ENCODE assay signal across 14 cellular contexts in the genomic region with DNA sequence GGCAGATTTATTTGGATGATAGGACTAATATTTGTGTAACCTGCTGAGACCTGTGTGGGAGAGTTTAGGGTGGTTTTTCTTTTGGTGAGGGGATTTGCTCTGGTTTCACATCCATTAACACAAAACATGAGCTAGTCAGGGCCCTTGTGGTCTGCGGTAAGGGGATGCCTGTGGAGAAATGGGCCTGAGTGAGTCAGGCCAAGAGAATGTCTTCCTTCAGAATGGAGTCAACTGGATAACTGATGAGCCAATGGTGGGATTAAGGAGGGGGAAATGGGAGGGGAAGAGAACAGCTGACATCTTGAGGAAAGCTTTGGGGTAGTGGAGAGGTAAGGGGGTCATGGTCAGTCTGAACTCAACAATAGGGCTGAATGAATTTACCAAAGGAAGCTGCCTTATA. TPM values are rescaled to one million over a fixed set of nuclear protein-coding genes. Genes with fewer than 3 reads are reported as not detected.
DNase-seq lines count a peak whose midpoint lies in the region; ATAC-seq and TF ChIP-seq lines count a peak whose summit lies in the region.
"Had no signal": no experiment of that assay in that cellular context is flagged by ENCODE, and none has a peak within 500 bp of the region (broad histone marks: within the 10 kb centered on the region; RNA-seq: fewer than 3 reads in every experiment).

No MANE protein-coding gene starts in this region.

- TF ChIP-seq CTCF in PC-9 (conservative IDR thresholded peaks at IDR 0.05), result no peak
- TF ChIP-seq CTCF in OCI-LY7 (conservative IDR thresholded peaks at IDR 0.05; ENCODE audit: low read length), result no peak

- no peak overlapping the region for H2BK5ac ChIP-seq in neuronal stem cell (ENCODE audit: low read length)

- H3K36me3 ChIP-seq in PC-9 (ENCODE audit: low read depth), result 0 out of 2 replicates have a peak, but pooled peaks cover 3% of the 10 kb centered on the region
- peaks cover 2 to 19% of the 10 kb centered on the region in 2 donors for H3K36me3 ChIP-seq in neuronal stem cell (replicated peaks in 1 of 2; ENCODE audit: control insufficient read depth in 2 of 2, insufficient read depth in 2 of 2, low read length in 2 of 2)
- H3K36me3 ChIP-seq in OCI-LY7 (ENCODE audit: insufficient read depth, low read length), result no peaks in the 10 kb centered on the region

- no peaks in the 10 kb centered on the region for H3F3A ChIP-seq in PC-9 (ENCODE audit: insufficient read depth, low read depth)

- no peak overlapping the region for H3K18ac ChIP-seq in neuronal stem cell (ENCODE audit: low read length)

- no peak overlapping the region for H2AK5ac ChIP-seq in neuronal stem cell (ENCODE audit: low read depth, low read length)

- no peak overlapping the region for H3K4ac ChIP-seq in neuronal stem cell (ENCODE audit: low read length)

- no peaks in the 10 kb centered on the region for H3K79me1 ChIP-seq in neuronal stem cell (ENCODE audit: low read depth, low read length)

- ATAC-seq in HG03135 (IDR thresholded peaks at IDR 0.05; ENCODE audit: unreplicated experiment), result no peak
- ATAC-seq: activated T-cell treated with anti-CD3 and anti-CD28 coated beads, Interleukin-2, amount 50 U/mL, for 4 hours had no signal

- H4K91ac ChIP-seq in neuronal stem cell (ENCODE audit: low read depth, low read length, poor library complexity), result no peak overlapping the region

- H3K4me2 ChIP-seq in PC-9 (0 out of 2 replicates have a peak overlapping the region, but pooled peaks have one; percentile 0), neuronal stem cell (ENCODE audit: insufficient read depth, low read length, poor library complexity, severe bottlenecking) (no peak overlapping the region), OCI-LY7 (ENCODE audit: low read length) (no peak overlapping the region)

- CTCF ChIA-PET in PC-9 (lab: Charles Lee) (no interaction called here), OCI-LY7 (lab: Charles Lee; ENCODE audit: unreplicated experiment) (no interaction called here)

- H3K14ac ChIP-seq in neuronal stem cell (ENCODE audit: low read length), result no peak overlapping the region

- H2BK12ac ChIP-seq in neuronal stem cell (ENCODE audit: low read length), result no peak overlapping the region

- no peak overlapping the region for H2BK120ac ChIP-seq in neuronal stem cell (ENCODE audit: low read depth, low read length)

- DNase-seq in EH (ENCODE audit: low read depth) (peak; percentile 96), PC-9 (peak; percentile 16 to 66), epithelial cell of prostate (ENCODE audit: low read depth, low spot score) (peak; percentile 48), neuronal stem cell (ENCODE audit: low spot score) (no peak), GF-D8 (lab: John Stamatoyannopoulos, UW) (no peak), OCI-LY7 (ENCODE audit: low spot score) (no peak)
- DNase-seq in activated effector memory CD4-positive, alpha-beta T cell treated with Interleukin-2 at 50 U/mL for 16 hours, result no peak
- DNase-seq: activated T-cell treated with anti-CD3 and anti-CD28 coated beads, Interleukin-2, amount 50 U/mL, for 4 hours; Calu3; cerebellar nuclear complex; hippocampal formation; NCI-H1105 treated with DMSO at 0.1 percent for 48 hours had no signal

- H3K27me3 ChIP-seq in PC-9 (ENCODE audit: insufficient read depth, low read depth) (no peaks in the 10 kb centered on the region), neuronal stem cell (ENCODE audit: control insufficient read depth in 3 of 3, insufficient read depth in 3 of 3, low read depth in 1 of 3, low read length in 3 of 3) (no peaks in the 10 kb centered on the region)

- H3K23ac ChIP-seq in neuronal stem cell (ENCODE audit: low read depth, low read length, poor library complexity), result no peak overlapping the region

- intact Hi-C loops in PC-9 (cut with micrococcal nuclease; ENCODE audit: unreplicated experiment) (no loop called here), OCI-LY7 (cut with micrococcal nuclease; ENCODE audit: unreplicated experiment) (no loop called here)

- H2AFZ ChIP-seq in PC-9, result no peak overlapping the region
- no peak overlapping the region for H2AFZ ChIP-seq in neuronal stem cell (ENCODE audit: low read length)
- H2AFZ ChIP-seq in OCI-LY7 (ENCODE audit: low read length), result no peak overlapping the region

- H2BK15ac ChIP-seq in neuronal stem cell (ENCODE audit: low read length), result no peak overlapping the region

- no peak overlapping the region for H3K9ac ChIP-seq in neuronal stem cell (ENCODE audit: low read depth, low read length, poor library complexity)

- WGBS in neuronal stem cell (ENCODE audit: extremely low coverage in 2 of 2, insufficient read length in 2 of 2, insufficient replicate concordance in 1 of 2), 2 donors, result no CpG with 5 or more reads among the region's 1 CpG

- no peaks in the 10 kb centered on the region for H3K9me3 ChIP-seq in PC-9 (ENCODE audit: insufficient read depth, low read depth)
- no peaks in the 10 kb centered on the region for H3K9me3 ChIP-seq in neuronal stem cell (replicated peaks in 1 of 2; ENCODE audit: control insufficient read depth in 2 of 2, insufficient read depth in 1 of 2, low read depth in 1 of 2, low read length in 2 of 2)
- H3K9me3 ChIP-seq in OCI-LY7 (ENCODE audit: low read length), result no peaks in the 10 kb centered on the region

- no TSS peak for BruUV-seq in PC-9 (replicated peaks; lab: Mats Ljungman, UMichigan)
- no TSS peak for BruUV-seq in OCI-LY7 (replicated peaks; lab: Mats Ljungman, UMichigan)

- POLR2A ChIA-PET in PC-9 (lab: Charles Lee; ENCODE audit: unreplicated experiment), result interaction anchor here (0.5 to 0.7 kb wide), 2 partner anchors 128 to 159 kb away, joined by 3 to 7 read pairs; no protein-coding TSS in a partner anchor
- POLR2A ChIA-PET in OCI-LY7 (lab: Charles Lee), result interaction anchor here (1.1 kb wide), 1 partner anchor 12 kb away, joined by 3 read pairs; no protein-coding TSS in a partner anchor

- H4K20me1 ChIP-seq in PC-9 (ENCODE audit: insufficient read depth) (no peaks in the 10 kb centered on the region), OCI-LY7 (ENCODE audit: insufficient read depth, low read length) (no peaks in the 10 kb centered on the region)

- H3K79me2 ChIP-seq in PC-9 (ENCODE audit: low read depth) (no peaks in the 10 kb centered on the region), OCI-LY7 (ENCODE audit: insufficient read depth, low read depth, low read length) (no peaks in the 10 kb centered on the region)

- H3K27ac ChIP-seq in PC-9 (no peak overlapping the region), epithelial cell of prostate (no peak overlapping the region), neuronal stem cell (replicated peaks; ENCODE audit: low read length) (peak overlapping the region; percentile 28), OCI-LY7 (ENCODE audit: low read depth, low read length, poor library complexity, severe bottlenecking) (no peak overlapping the region)
- H3K27ac ChIP-seq: VCaP had no signal

- H3K9me2 ChIP-seq in PC-9 (ENCODE audit: insufficient read depth) (no peaks in the 10 kb centered on the region), OCI-LY7 (ENCODE audit: insufficient read depth, low read length) (no peaks in the 10 kb centered on the region)

- H3K4me3 ChIP-seq in PC-9 (no peak overlapping the region), neuronal stem cell (ENCODE audit: low read length in 2 of 2) (no peak overlapping the region), OCI-LY7 (ENCODE audit: low read depth, low read length, poor library complexity, severe bottlenecking) (no peak overlapping the region)

- H4K8ac ChIP-seq in neuronal stem cell (ENCODE audit: low read depth, low read length), result no peak overlapping the region

- H3K4me1 ChIP-seq in PC-9 (replicated peaks; ENCODE audit: insufficient read depth) (0 out of 2 replicates have a peak, but pooled peaks cover 5% of the 10 kb centered on the region), neuronal stem cell (ENCODE audit: control insufficient read depth in 2 of 2, insufficient read depth in 1 of 2, low read depth in 1 of 2, low read length in 2 of 2) (peaks cover 12 to 30% of the 10 kb centered on the region in 2 donors), OCI-LY7 (ENCODE audit: insufficient read depth, low read length, poor library complexity, severe bottlenecking) (no peaks in the 10 kb centered on the region)

RNA-seq across cellular contexts. Expression of gene WNT2B, which starts 13.9 kb away (rescaled TPM):
- total RNA-seq in PC-9 (2021) (0.98 and 1.1 TPM in 2 replicates), OCI-LY7 (2022) (0.63 and 0.91 TPM in 2 replicates)
- polyA plus RNA-seq in neuronal stem cell (2013, experiment 1 of 2), result 4.9 TPM
- polyA plus RNA-seq in neuronal stem cell (2013, experiment 2 of 2), result 5.1 TPM
- 0.32 and 0.39 TPM in 2 replicates for total RNA-seq in OCI-LY7 (2014; rRNA removed; shearing (Covaris generic))

Comparison
In these comparisons a context has a peak if more than half of its experiments do, and no peak if none do; other contexts are left out.
1. DNase-seq: peak in EH (single experiment), PC-9 (2 of 2) and epithelial cell of prostate (single experiment); none in neuronal stem cell (single experiment), activated effector memory CD4-positive, alpha-beta T cell treated with Interleukin-2 at 50 U/mL for 16 hours (single experiment), GF-D8 (single experiment) and OCI-LY7 (single experiment).